18 cellular contexts compared by ENCODE assay signal in genomic region chr3:149641011-149641728, GRCh38. TPM values are rescaled to one million over a fixed set of nuclear protein-coding genes. Genes with fewer than 3 reads are reported as not detected.
DNase-seq lines count a peak whose midpoint lies in the region; ATAC-seq, FAIRE-seq and TF ChIP-seq lines count a peak whose summit lies in the region.
"Had no signal": no experiment of that assay in that cellular context is flagged by ENCODE, and none has a peak within 500 bp of the region (broad histone marks: within the 10 kb centered on the region; RNA-seq: fewer than 3 reads in every experiment).

No MANE protein-coding gene starts in this region.

- 24% methylated on average over 7 of the region's 7 CpGs for WGBS in HepG2 (ENCODE audit: low lambda C conversion rate)

- no peak overlapping the region for H2AFZ ChIP-seq in HepG2 (ENCODE audit: low read length)

- no peaks in the 10 kb centered on the region for H3K27me3 ChIP-seq in HepG2 (ENCODE audit: control insufficient read depth in 1 of 2, insufficient read depth in 2 of 2, low read length in 2 of 2)
- H3K27me3 ChIP-seq: brain microvascular endothelial cell had no signal

- peaks cover 78% of the 10 kb centered on the region for H3K4me1 Mint-ChIP-seq in Calu3 (ENCODE audit: low read depth, unreplicated experiment)
- H3K4me1 Mint-ChIP-seq: activated CD8-positive, alpha-beta memory T cell treated with anti-CD3 and anti-CD28 coated beads, Interleukin-2, amount 10 ng/mL, durations not matched to agents 7 days and 5 days; naive B cell had no signal

- peaks cover 25% of the 10 kb centered on the region; the same call in 1 of the 2 replicates for H4K20me1 ChIP-seq in HepG2 (ENCODE audit: insufficient read depth, low read length)

- ATAC-seq in HepG2, result peak; percentile 85
- ATAC-seq in GM19395 (IDR thresholded peaks at IDR 0.05; ENCODE audit: unreplicated experiment), result no peak
- ATAC-seq: activated CD8-positive, alpha-beta memory T cell treated with anti-CD3 and anti-CD28 coated beads, Interleukin-2, amount 10 ng/mL, durations not matched to agents 7 days and 5 days; sciatic nerve had no signal

- peaks cover 81% of the 10 kb centered on the region for H3K36me3 Mint-ChIP-seq in Calu3 (ENCODE audit: insufficient read depth, unreplicated experiment)
- H3K36me3 Mint-ChIP-seq: naive B cell had no signal

- H3K4me2 ChIP-seq in HepG2 (ENCODE audit: low read depth, low read length), result peak overlapping the region; percentile 62

- CTCF ChIA-PET in Calu3 (lab: Charles Lee) (interaction anchor here (0.7 to 1.9 kb wide), 12 partner anchors 9 to 130 kb away, joined by 3 to 8 read pairs (median 4); partner anchors contain the start of gene WWTR1), HepG2 (lab: Yijun Ruan, JAX; ENCODE audit: low intra/inter-chr PET ratio, low total read pairs) (no interaction called here)

- TF ChIP-seq EP300 in HepG2 (IDR thresholded peaks at IDR 0.05; ENCODE audit: low read depth in 2 of 2, low read length in 2 of 2) (no peak), HepG2 (CRISPR knock-in tag; IDR thresholded peaks at IDR 0.05; ENCODE audit: borderline replicate concordance) (no peak)

- POLR2A ChIA-PET in HepG2 (lab: Yijun Ruan, JAX), result interaction anchor here (0.8 to 2.4 kb wide), 6 partner anchors 10 to 111 kb away, joined by 3 to 22 read pairs (median 10); partner anchors contain the start of genes COMMD2 and WWTR1

- H3K27ac ChIP-seq in caudate nucleus (ENCODE audit: low read depth, low read length), result peak overlapping the region; percentile 53
- H3K27ac ChIP-seq in HepG2 (ENCODE audit: extremely low read length, insufficient read depth, low read length), result peak overlapping the region; percentile 86
- H3K27ac ChIP-seq: brain microvascular endothelial cell had no signal

- no peak for TF ChIP-seq CTCF in Calu3 (IDR thresholded peaks at IDR 0.05; ENCODE audit: unreplicated experiment)
- TF ChIP-seq CTCF in HepG2 (CRISPR knock-in tag; IDR thresholded peaks at IDR 0.05), result no peak
- TF ChIP-seq CTCF in D721Med (IDR thresholded peaks at IDR 0.05; ENCODE audit: insufficient read depth, missing control alignments), result no peak

- DNase-seq in Calu3 (peak; percentile 58), caudate nucleus (lab: John Stamatoyannopoulos, UW) (no peak), HepG2 (ENCODE audit: low spot score) (peak; percentile 64), renal cortical epithelial cell (ENCODE audit: low read depth) (peak; percentile 97), NCI-H1092 treated with DMSO at 0.1 percent for 48 hours (lab: John Stamatoyannopoulos, UW) (no peak), D721Med (ENCODE audit: insufficient read length, low spot score) (no peak)
- no peak for DNase-seq in activated CD4-positive, CD25-positive, alpha-beta regulatory T cell (lab: John Stamatoyannopoulos, UW)
- DNase-seq: activated CD8-positive, alpha-beta memory T cell treated with anti-CD3 and anti-CD28 coated beads, Interleukin-2, amount 10 ng/mL, durations not matched to agents 7 days and 5 days; activated naive CD4-positive, alpha-beta T cell treated with Interleukin-2 at 50 U/mL for 16 hours; brain microvascular endothelial cell; effector memory CD4-positive, alpha-beta T cell; KBM-7; naive B cell; NCI-H146; NCI-H510A; stimulated activated naive CD4-positive, alpha-beta T cell had no signal

- peaks cover 3 to 20% of the 10 kb centered on the region in 2 experiments for H3K36me3 ChIP-seq in HepG2 (replicated peaks in 1 of 2; ENCODE audit: control insufficient read depth in 1 of 2, insufficient read depth in 2 of 2, low read length in 2 of 2)
- H3K36me3 ChIP-seq: brain microvascular endothelial cell had no signal

- no peaks in the 10 kb centered on the region for H3K9me3 ChIP-seq in HepG2 (ENCODE audit: low read length)

- no peaks in the 10 kb centered on the region for H3K27me3 Mint-ChIP-seq in Calu3 (ENCODE audit: unreplicated experiment)

- no peak for TF ChIP-seq POLR2A in HepG2 (IDR thresholded peaks at IDR 0.05; ENCODE audit: insufficient read depth in 1 of 2, low read depth in 2 of 2, low read length in 2 of 2)

- H3K9me3 Mint-ChIP-seq in Calu3 (ENCODE audit: low read depth, unreplicated experiment), result no peaks in the 10 kb centered on the region
- H3K9me3 Mint-ChIP-seq: naive B cell had no signal

- H3K9ac ChIP-seq in HepG2 (ENCODE audit: insufficient read depth, low read depth, low read length), result peak overlapping the region; percentile 56

- in situ Hi-C loops in HepG2 (cut with HindIII; ENCODE audit: extremely low pct_ligation_motif_present, low pct_unique_long_range_greater_than_20kb), result no loop called here

- H3K27ac Mint-ChIP-seq in Calu3 (ENCODE audit: unreplicated experiment), result peak overlapping the region; percentile 86
- H3K27ac Mint-ChIP-seq: activated CD8-positive, alpha-beta memory T cell treated with anti-CD3 and anti-CD28 coated beads, Interleukin-2, amount 10 ng/mL, durations not matched to agents 7 days and 5 days; naive B cell had no signal

- intact Hi-C loops in Calu3 (cut with micrococcal nuclease; ENCODE audit: unreplicated experiment) (loop anchor here (2.0 to 5.0 kb wide), 4 partner anchors 18 to 99 kb away; partner anchors contain the start of gene WWTR1), HepG2 (cut with micrococcal nuclease; ENCODE audit: unreplicated experiment) (loop anchor here (5.0 kb wide), 1 partner anchor 34 kb away; no protein-coding TSS in a partner anchor)

- no peak for TF ChIP-seq RAD21 in HepG2 (CRISPR knock-in tag; IDR thresholded peaks at IDR 0.05)

- FAIRE-seq in HepG2 (lab: Jason Lieb, UNC) (no peak), D721Med (lab: Jason Lieb, UNC) (no peak)

- peaks cover 90% of the 10 kb centered on the region for H3K79me2 ChIP-seq in HepG2 (ENCODE audit: insufficient read depth, low read length)

- H3K4me1 ChIP-seq in HepG2 (ENCODE audit: insufficient read depth, low read length), result peaks cover 98% of the 10 kb centered on the region

- BruUV-seq in Calu3 (replicated peaks; lab: Mats Ljungman, UMichigan), result TSS peak; percentile 17
- TSS peak; percentile 16 for BruUV-seq in HepG2 (replicated peaks; lab: Mats Ljungman, UMichigan)

- peak overlapping the region; percentile 46 for H3K4me3 Mint-ChIP-seq in Calu3 (ENCODE audit: low read depth, unreplicated experiment)
- H3K4me3 Mint-ChIP-seq: activated CD8-positive, alpha-beta memory T cell treated with anti-CD3 and anti-CD28 coated beads, Interleukin-2, amount 10 ng/mL, durations not matched to agents 7 days and 5 days had no signal

- H3K4me3 ChIP-seq in HepG2 (replicated peaks in 1 of 3; ENCODE audit: insufficient read depth in 1 of 3, low read depth in 2 of 3, low read length in 3 of 3), result peak overlapping the region in 1 of 3 experiments; percentile 31; a peak in 1 of 6 replicates

TF ChIP-seq in HepG2, 621 proteins besides CTCF, POLR2A, EP300 and RAD21 (continues in another document):
- TF ChIP-seq ZNF124 (CRISPR knock-in tag; IDR thresholded peaks at IDR 0.05) (0 out of 2 replicates have a peak, but pooled peaks have one; percentile 12), TBX3 (IDR thresholded peaks at IDR 0.05; ENCODE audit: borderline replicate concordance) (peak; percentile 46), ZNF552 (CRISPR knock-in tag; IDR thresholded peaks at IDR 0.05; ENCODE audit: borderline replicate concordance) (no peak), RBFOX2 (IDR thresholded peaks at IDR 0.05; ENCODE audit: low read depth, low read length) (no peak), ZNF614 (CRISPR knock-in tag; IDR thresholded peaks at IDR 0.05; ENCODE audit: borderline replicate concordance) (peak; percentile 47; the same call in 1 of the 2 replicates), NFYB (CRISPR knock-in tag; IDR thresholded peaks at IDR 0.05) (no peak), DRAP1 (CRISPR knock-in tag; IDR thresholded peaks at IDR 0.05) (0 out of 2 replicates have a peak, but pooled peaks have one; percentile 8), SALL1 (CRISPR knock-in tag; IDR thresholded peaks at IDR 0.05) (no peak), CHD4 (IDR thresholded peaks at IDR 0.05; ENCODE audit: borderline replicate concordance, low read length) (no peak), CBX5 (CRISPR knock-in tag; IDR thresholded peaks at IDR 0.05; ENCODE audit: borderline replicate concordance) (no peak), TGIF2 (CRISPR knock-in tag; IDR thresholded peaks at IDR 0.05) (peak; percentile 63; the same call in 1 of the 2 replicates)

RNA-seq across cellular contexts. Expression of gene WWTR1, which starts 16.7 kb away (rescaled TPM):
- total RNA-seq in Calu3 (2022) (202 and 269 TPM in 2 replicates), HepG2 (2016; rRNA removed; fragmentation: Illumina TruSeq; extraction: Trizol) (19.7 and 27.0 TPM in 2 replicates), renal cortical epithelial cell (187 and 209 TPM in 2 replicates)
- 3.0 and 4.5 TPM in 2 replicates for total RNA-seq in HepG2 (2016; cell fraction: cytosol; rRNA removed; fragmentation: Illumina TruSeq; extraction: Trizol; ENCODE audit: low read depth)
- 18.2 and 25.1 TPM in 2 replicates for total RNA-seq in HepG2 (2016; cell fraction: insoluble cytoplasmic fraction; rRNA removed; fragmentation: Illumina TruSeq; extraction: Trizol)
- 11.0 and 11.7 TPM in 2 replicates for total RNA-seq in HepG2 (2016; cell fraction: membrane; rRNA removed; fragmentation: Illumina TruSeq; extraction: Trizol)
- total RNA-seq in HepG2 (2016; cell fraction: nucleus; rRNA removed; fragmentation: Illumina TruSeq; extraction: Trizol), result 22.2 and 23.3 TPM in 2 replicates
- polyA plus RNA-seq in HepG2 (2011; rRNA removed), result 105 and 139 TPM in 2 replicates
- 87.9 and 94.0 TPM in 2 replicates for polyA plus RNA-seq in HepG2 (2011; cell fraction: cytosol; rRNA removed)
- 104 and 133 TPM in 2 replicates for polyA plus RNA-seq in HepG2 (2011; cell fraction: nucleus; rRNA removed)
- 75.0 and 83.3 TPM in 2 replicates for polyA plus RNA-seq in HepG2 (2012)
- polyA plus RNA-seq in HepG2 (2016; cell fraction: cytosol; fragmentation: Illumina TruSeq; extraction: Trizol; ENCODE audit: low read depth), result 5.5 and 5.7 TPM in 2 replicates
- polyA plus RNA-seq in HepG2 (2016; cell fraction: insoluble cytoplasmic fraction; fragmentation: Illumina TruSeq; extraction: Trizol; ENCODE audit: low read depth), result 54.5 and 55.7 TPM in 2 replicates
- polyA plus RNA-seq in HepG2 (2016; cell fraction: membrane; fragmentation: Illumina TruSeq; extraction: Trizol; ENCODE audit: low read depth), result 11.1 and 12.3 TPM in 2 replicates
- 38.7 and 40.5 TPM in 2 replicates for polyA plus RNA-seq in HepG2 (2016; cell fraction: nucleus; fragmentation: Illumina TruSeq; extraction: Trizol; ENCODE audit: insufficient read depth, low read depth)
- 71.2 and 129 TPM in 2 replicates for polyA minus RNA-seq in HepG2 (2011; rRNA and poly(A)+ RNA removed; ENCODE audit: low replicate concordance)
- 90.2 and 115 TPM in 2 replicates for polyA minus RNA-seq in HepG2 (2011; cell fraction: cytosol; rRNA and poly(A)+ RNA removed)
- polyA minus RNA-seq in HepG2 (2011; cell fraction: nucleus; rRNA and poly(A)+ RNA removed), result 131 and 167 TPM in 2 replicates

Comparison
In these comparisons a context has a peak if more than half of its experiments do, and no peak if none do; other contexts are left out.
1. DNase-seq: peak in Calu3 (single experiment), HepG2 (single experiment) and renal cortical epithelial cell (single experiment); none in caudate nucleus (0 of 61), NCI-H1092 treated with DMSO at 0.1 percent for 48 hours (single experiment), activated CD4-positive, CD25-positive, alpha-beta regulatory T cell (0 of 4) and D721Med (single experiment).